In genomic region chr3:188179006-188179966, GRCh38 we compare ENCODE assay signal across 10 cellular contexts. TPM values are rescaled to one million over a fixed set of nuclear protein-coding genes. Genes with fewer than 3 reads are reported as not detected.
DNase-seq lines count a peak whose midpoint lies in the region; ATAC-seq and TF ChIP-seq lines count a peak whose summit lies in the region.
"Had no signal": no experiment of that assay in that cellular context is flagged by ENCODE, and none has a peak within 500 bp of the region (broad histone marks: within the 10 kb centered on the region; RNA-seq: fewer than 3 reads in every experiment).

No MANE protein-coding gene starts in this region.

- no peak overlapping the region for H3K4me3 ChIP-seq in CD8-positive, alpha-beta memory T cell (ENCODE audit: low read length)
- H3K4me3 ChIP-seq in fibroblast of villous mesenchyme (ENCODE audit: low read depth, low read length) (no peak overlapping the region), psoas muscle (peak overlapping the region; percentile 6)

- 20 to 42% (median 23%) methylated on average over 16 of the region's 16 CpGs for WGBS in psoas muscle, 3 donors

- peaks cover 39 to 57% (median 48%) of the 10 kb centered on the region in 3 donors for H3K4me1 Mint-ChIP-seq in CD8-positive, alpha-beta memory T cell

- H3K9me3 Mint-ChIP-seq in CD8-positive, alpha-beta memory T cell: no peaks in the 10 kb centered on the region

- H3K27ac Mint-ChIP-seq in CD8-positive, alpha-beta memory T cell: peak overlapping the region in 6 of 8 donors; percentile 1 to 73 (median 20)

- no peaks in the 10 kb centered on the region for H3K9me3 ChIP-seq in CD8-positive, alpha-beta memory T cell (ENCODE audit: low read length)
- no peaks in the 10 kb centered on the region for H3K9me3 ChIP-seq in psoas muscle

- DNase-seq in CD8-positive, alpha-beta memory T cell: no peak
- DNase-seq in NCI-H2196 treated with DMSO at 0.1 percent for 48 hours (lab: John Stamatoyannopoulos, UW; ENCODE audit: unreplicated experiment) (peak; percentile 83), fibroblast of villous mesenchyme (ENCODE audit: low read depth) (no peak), psoas muscle (peak; percentile 40 to 71), Ammon's horn (ENCODE audit: low spot score) (no peak), RWPE1 (ENCODE audit: low spot score) (no peak), occipital lobe (lab: John Stamatoyannopoulos, UW) (no peak)
- DNase-seq: NCI-H1930; stimulated activated CD4-positive, alpha-beta T cell treated with anti-CD3 and anti-CD28 coated beads, Interleukin-2, amount 100 ng/mL, for 24 hours had no signal

- peaks cover 16% of the 10 kb centered on the region for H3K4me1 ChIP-seq in CD8-positive, alpha-beta memory T cell (ENCODE audit: insufficient read depth, low read length)
- H3K4me1 ChIP-seq in psoas muscle: peaks cover 43% of the 10 kb centered on the region

- intact Hi-C loops in psoas muscle (cut with DNase I): no loop called here

- TF ChIP-seq CTCF in fibroblast of villous mesenchyme (IDR thresholded peaks at IDR 0.05; ENCODE audit: insufficient read depth, low read depth, low read length) (peak; percentile 10), psoas muscle (IDR thresholded peaks at IDR 0.05) (peak; percentile 20), RWPE1 (conservative IDR thresholded peaks at IDR 0.05; ENCODE audit: low read depth) (no peak)

- peaks cover under 1 to 20% (median 16%) of the 10 kb centered on the region in 3 donors for H3K36me3 Mint-ChIP-seq in CD8-positive, alpha-beta memory T cell

- ATAC-seq in psoas muscle: peak; percentile 72 to 84 (median 73)
- no peak for ATAC-seq in GM21447 (IDR thresholded peaks at IDR 0.05; ENCODE audit: unreplicated experiment)

- no peaks in the 10 kb centered on the region for H3K36me3 ChIP-seq in CD8-positive, alpha-beta memory T cell (ENCODE audit: insufficient read depth, low read length)
- no peaks in the 10 kb centered on the region for H3K36me3 ChIP-seq in psoas muscle (ENCODE audit: insufficient read depth in 1 of 2, low read depth in 1 of 2)

- no peak overlapping the region for H3K27ac ChIP-seq in CD8-positive, alpha-beta memory T cell (ENCODE audit: low read depth, low read length)
- H3K27ac ChIP-seq in psoas muscle (peak overlapping the region; percentile 79), RWPE1 (no peak overlapping the region)

- CTCF ChIA-PET in CD8-positive, alpha-beta memory T cell (lab: Charles Lee): no interaction called here
- CTCF ChIA-PET in RWPE1 (lab: Yijun Ruan, JAX): no interaction called here

- peak overlapping the region in 1 of 7 donors; percentile 44 for H3K4me3 Mint-ChIP-seq in CD8-positive, alpha-beta memory T cell

- H3K27me3 ChIP-seq in CD8-positive, alpha-beta memory T cell (ENCODE audit: insufficient read depth, low read length, poor library complexity, severe bottlenecking): no peaks in the 10 kb centered on the region
- no peaks in the 10 kb centered on the region for H3K27me3 ChIP-seq in psoas muscle (ENCODE audit: insufficient read depth in 3 of 3, low read length in 2 of 3)

- no peaks in the 10 kb centered on the region for H3K27me3 Mint-ChIP-seq in CD8-positive, alpha-beta memory T cell

- POLR2A ChIA-PET in CD8-positive, alpha-beta memory T cell (lab: Charles Lee): no interaction called here
- POLR2A ChIA-PET in RWPE1 (lab: Yijun Ruan, JAX; ENCODE audit: low non-redundant PET): no interaction called here

RNA-seq across cellular contexts. Expression of gene LPP, which starts 25.3 kb away (rescaled TPM):
- 10 to 100 TPM; 13.4 to 18.0 TPM for total RNA-seq in CD8-positive, alpha-beta memory T cell
- polyA plus RNA-seq in CD8-positive, alpha-beta memory T cell: 23.5 TPM
- total RNA-seq in fibroblast of villous mesenchyme (196 TPM in 2 replicates), psoas muscle (10 to 100 TPM; 42.8 to 80.3 (median 58.3) TPM), occipital lobe (11.7 TPM)
- 1 to 10 TPM; 2.6 to 8.7 (median 3.1) TPM for polyA plus RNA-seq in psoas muscle

Comparison
In these comparisons a context has a peak if more than half of its experiments do, and no peak if none do; other contexts are left out.
1. DNase-seq: peak in NCI-H2196 treated with DMSO at 0.1 percent for 48 hours (single experiment) and psoas muscle (2 of 2); none in CD8-positive, alpha-beta memory T cell (0 of 5), fibroblast of villous mesenchyme (single experiment), Ammon's horn (single experiment), RWPE1 (single experiment) and occipital lobe (single experiment).